1 cellular context compared by ENCODE assay signal in the genomic region with DNA sequence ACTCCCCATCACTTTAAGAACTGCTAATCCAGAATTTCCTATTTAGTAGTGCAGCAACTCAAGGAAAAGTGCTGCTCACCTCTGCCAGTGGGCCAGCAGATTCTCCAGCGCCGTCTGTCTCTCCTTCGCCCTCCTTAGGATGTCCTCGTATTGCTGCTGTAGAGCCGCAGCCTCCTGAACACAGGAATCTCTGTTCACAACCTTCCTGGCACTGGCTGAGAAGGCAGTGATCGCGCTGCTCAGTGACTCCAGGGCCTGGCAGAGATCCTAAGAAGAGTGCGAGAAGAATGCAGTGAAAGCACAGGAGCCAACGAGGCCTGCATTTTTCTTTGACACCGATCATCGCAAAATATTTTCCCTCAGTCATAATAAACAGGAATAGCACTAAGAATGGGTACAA.
TF ChIP-seq lines count a peak whose summit lies in the region.

No MANE protein-coding gene starts in this region.

TF ChIP-seq in WTC11, 78 proteins besides CTCF, POLR2A, EP300 and RAD21:
- no peak for TF ChIP-seq FOXP4 (CRISPR knock-in tag; IDR thresholded peaks at IDR 0.05)
- TF ChIP-seq ZNF263 (CRISPR knock-in tag; IDR thresholded peaks at IDR 0.05; ENCODE audit: low read depth) = no peak
- TF ChIP-seq TP53 (CRISPR knock-in tag; IDR thresholded peaks at IDR 0.05) = no peak
